ENCODE assay signal across 14 cellular contexts in genomic region chr1:172867216-172867828, GRCh38.
"Had no signal": no experiment of that assay in that cellular context is flagged by ENCODE, and none has a peak within 500 bp of the region (broad histone marks: within the 10 kb centered on the region; RNA-seq: fewer than 3 reads in every experiment).

No MANE protein-coding gene starts in this region.

- H3K9me3 ChIP-seq: breast epithelium had no signal

- H3K9me3 Mint-ChIP-seq: naive B cell; stimulated activated naive B cell treated with anti-CD40 and anti-IgM and Interleukin-4, amounts not matched to agents 10 μg/mL and 1 μg/mL and 100 μg/mL, for 72 hours had no signal

- DNase-seq: activated CD4-positive, CD25-positive, alpha-beta regulatory T cell; activated CD8-positive, alpha-beta memory T cell treated with anti-CD3 and anti-CD28 coated beads for 24 hours; activated gamma-delta T cell; foreskin melanocyte; head of caudate nucleus; naive B cell; occipital lobe; right cardiac atrium; SHP77 treated with DMSO at 0.1 percent for 48 hours; small intestine; stimulated activated naive B cell treated with anti-CD40 and anti-IgM and Interleukin-4, amounts not matched to agents 10 μg/mL and 1 μg/mL and 100 μg/mL, for 72 hours; trophoblast cell had no signal

- H3K27ac ChIP-seq: breast epithelium had no signal

- H3K27ac Mint-ChIP-seq: progenitor cell of endocrine pancreas; stimulated activated naive B cell treated with anti-CD40 and anti-IgM and Interleukin-4, amounts not matched to agents 10 μg/mL and 1 μg/mL and 100 μg/mL, for 72 hours had no signal

- H3K36me3 Mint-ChIP-seq: naive B cell; stimulated activated naive B cell treated with anti-CD40 and anti-IgM and Interleukin-4, amounts not matched to agents 10 μg/mL and 1 μg/mL and 100 μg/mL, for 72 hours had no signal

- ATAC-seq: right cardiac atrium had no signal

- H3K27me3 ChIP-seq: breast epithelium had no signal

- H3K27me3 Mint-ChIP-seq: naive B cell; progenitor cell of endocrine pancreas; stimulated activated naive B cell treated with anti-CD40 and anti-IgM and Interleukin-4, amounts not matched to agents 10 μg/mL and 1 μg/mL and 100 μg/mL, for 72 hours had no signal

- H3K4me3 Mint-ChIP-seq: naive B cell; stimulated activated naive B cell treated with anti-CD40 and anti-IgM and Interleukin-4, amounts not matched to agents 10 μg/mL and 1 μg/mL and 100 μg/mL, for 72 hours had no signal
